In genomic region chr11:13999704-14000103, GRCh38 we compare ENCODE assay signal across 4 cellular contexts. TPM values are rescaled to one million over a fixed set of nuclear protein-coding genes. Genes with fewer than 3 reads are reported as not detected.
"Had no signal": no experiment of that assay in that cellular context is flagged by ENCODE, and none has a peak within 500 bp of the region (broad histone marks: within the 10 kb centered on the region; RNA-seq: fewer than 3 reads in every experiment).

No MANE protein-coding gene starts in this region.

- H3K4me3 ChIP-seq: GM12878 had no signal

- DNase-seq: GDM1, GF-D8 had no signal

- ATAC-seq: GM12878 had no signal

RNA-seq across cellular contexts. Expression of gene SPON1, which starts 37.2 kb away (rescaled TPM):
- total RNA-seq: G401 had no signal
